18 cellular contexts compared by ENCODE assay signal in the genomic region with DNA sequence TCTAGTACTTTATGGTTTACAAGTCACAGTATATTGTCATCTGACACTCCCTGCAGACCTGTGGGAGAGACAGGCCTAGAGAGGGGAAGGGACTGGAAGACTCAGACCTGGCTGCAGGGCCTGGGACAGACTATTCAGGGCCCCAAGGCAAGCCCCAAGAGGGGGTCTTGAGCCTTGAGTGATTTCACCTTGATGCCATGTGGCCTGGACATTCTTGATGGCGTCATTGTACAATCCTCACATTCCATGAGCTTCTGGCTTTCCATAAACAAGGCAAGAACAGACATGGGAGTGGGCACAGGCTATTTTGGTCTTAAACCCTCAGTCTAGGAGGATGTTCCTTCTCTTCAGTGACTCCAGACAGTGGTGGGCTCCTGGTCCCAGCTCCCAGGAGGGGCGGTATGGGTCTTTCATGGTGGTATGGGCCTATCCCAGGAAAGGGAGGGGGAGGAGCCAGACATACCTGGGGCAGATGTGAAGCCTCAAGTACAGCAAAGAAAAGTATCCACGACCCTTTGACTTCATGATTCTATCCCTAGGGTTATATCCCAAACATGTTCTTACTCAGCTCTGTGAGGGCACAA. TPM values are rescaled to one million over a fixed set of nuclear protein-coding genes. Genes with fewer than 3 reads are reported as not detected.
DNase-seq lines count a peak whose midpoint lies in the region; ATAC-seq and TF ChIP-seq lines count a peak whose summit lies in the region.
"Had no signal": no experiment of that assay in that cellular context is flagged by ENCODE, and none has a peak within 500 bp of the region (broad histone marks: within the 10 kb centered on the region; RNA-seq: fewer than 3 reads in every experiment).

No MANE protein-coding gene starts in this region.

- ATAC-seq in HG02970 (IDR thresholded peaks at IDR 0.05; ENCODE audit: low FRiP score, unreplicated experiment) (no peak), HG03439 (IDR thresholded peaks at IDR 0.05; ENCODE audit: unreplicated experiment) (no peak), HG03354 (IDR thresholded peaks at IDR 0.05; ENCODE audit: poor library complexity, severe bottlenecking, unreplicated experiment) (no peak)

- DNase-seq in T-helper 1 cell (no peak), fibroblast of peridontal ligament (ENCODE audit: extremely low read depth) (peak; percentile 29)
- DNase-seq: activated CD8-positive, alpha-beta memory T cell treated with anti-CD3 and anti-CD28 coated beads, Interleukin-2, amount 50 U/mL, for 4 hours; adrenal gland; left lung; NCI-H1436; NCI-H446; sigmoid colon; stimulated activated naive CD4-positive, alpha-beta T cell treated with Interleukin-2 at 50 U/mL for 16 hours; uterus had no signal

- peaks cover 3% of the 10 kb centered on the region for H3K9me3 Mint-ChIP-seq in T-helper 1 cell treated with Interleukin-12 subunit alpha and Interleukin-12 subunit beta and Interleukin-4 antibody, amounts not matched to agents 30 μg/mL and 1 μg/mL, for 36 hours
- no peaks in the 10 kb centered on the region for H3K9me3 Mint-ChIP-seq in IgD-negative memory B cell

- no peaks in the 10 kb centered on the region for H3K9me3 ChIP-seq in neutrophil
- H3K9me3 ChIP-seq: adrenal gland, left lung, sigmoid colon, uterus had no signal

- no peaks in the 10 kb centered on the region for H3K27me3 ChIP-seq in neutrophil
- H3K27me3 ChIP-seq: adrenal gland, left lung, sigmoid colon, uterus had no signal

- peaks cover 44% of the 10 kb centered on the region for H3K36me3 ChIP-seq in neutrophil
- H3K36me3 ChIP-seq: uterus had no signal

- H3K4me3 ChIP-seq in neutrophil (ENCODE audit: low read depth in 1 of 2, low read length in 1 of 2), result no peak overlapping the region
- H3K4me3 ChIP-seq: adrenal gland, GM23248, left lung, sigmoid colon, SK-N-MC, uterus had no signal

- no peak overlapping the region for H3K4me3 Mint-ChIP-seq in T-helper 1 cell treated with Interleukin-12 subunit alpha and Interleukin-12 subunit beta and Interleukin-4 antibody, amounts not matched to agents 30 μg/mL and 1 μg/mL, for 36 hours
- peak overlapping the region in 1 of 4 donors; percentile 86 for H3K4me3 Mint-ChIP-seq in IgD-negative memory B cell

- peaks cover 38% of the 10 kb centered on the region for H3K36me3 Mint-ChIP-seq in T-helper 1 cell treated with Interleukin-12 subunit alpha and Interleukin-12 subunit beta and Interleukin-4 antibody, amounts not matched to agents 30 μg/mL and 1 μg/mL, for 36 hours (ENCODE audit: low read depth)
- peaks cover 2% of the 10 kb centered on the region for H3K36me3 Mint-ChIP-seq in IgD-negative memory B cell

- TF ChIP-seq CTCF in neutrophil (IDR thresholded peaks at IDR 0.05), result no peak

- peaks cover 35 to 39% of the 10 kb centered on the region in 2 experiments for H3K4me1 ChIP-seq in neutrophil (ENCODE audit: control insufficient read depth in 1 of 2, insufficient read depth in 1 of 2, low read depth in 1 of 2, low read length in 1 of 2)

- peak overlapping the region; percentile 67 for H3K27ac Mint-ChIP-seq in T-helper 1 cell treated with Interleukin-12 subunit alpha and Interleukin-12 subunit beta and Interleukin-4 antibody, amounts not matched to agents 30 μg/mL and 1 μg/mL, for 36 hours
- H3K27ac Mint-ChIP-seq in IgD-negative memory B cell, result peak overlapping the region in 2 of 3 donors; percentile 39 to 92

- peak overlapping the region; percentile 15 for H3K27ac ChIP-seq in neutrophil
- H3K27ac ChIP-seq: GM23248, SK-N-MC, uterus had no signal

- no peaks in the 10 kb centered on the region for H3K27me3 Mint-ChIP-seq in T-helper 1 cell treated with Interleukin-12 subunit alpha and Interleukin-12 subunit beta and Interleukin-4 antibody, amounts not matched to agents 30 μg/mL and 1 μg/mL, for 36 hours (ENCODE audit: low read depth)
- no peaks in the 10 kb centered on the region for H3K27me3 Mint-ChIP-seq in IgD-negative memory B cell

- peaks cover 42% of the 10 kb centered on the region for H3K4me1 Mint-ChIP-seq in T-helper 1 cell treated with Interleukin-12 subunit alpha and Interleukin-12 subunit beta and Interleukin-4 antibody, amounts not matched to agents 30 μg/mL and 1 μg/mL, for 36 hours (ENCODE audit: low read depth)
- H3K4me1 Mint-ChIP-seq in IgD-negative memory B cell, result peaks cover 19 to 30% (median 30%) of the 10 kb centered on the region in 3 donors

RNA-seq across cellular contexts. Expression of a gene that starts 1.8 kb away (rescaled TPM):
- polyA plus RNA-seq in IgD-negative memory B cell, result 44.0 TPM

RNA-seq across cellular contexts. Expression of a gene that starts 28.1 kb away (rescaled TPM):
- polyA plus RNA-seq in IgD-negative memory B cell, result 120 TPM

RNA-seq across cellular contexts. Expression of a gene that starts 28.2 kb away (rescaled TPM):
- polyA plus RNA-seq in IgD-negative memory B cell, result 1.6 TPM

RNA-seq across cellular contexts. Expression of a gene that starts 39.3 kb away (rescaled TPM):
- 15.7 TPM for polyA plus RNA-seq in IgD-negative memory B cell

RNA-seq across cellular contexts. Expression of a gene that starts 58.7 kb away (rescaled TPM):
- polyA plus RNA-seq in IgD-negative memory B cell, result 0.20 TPM
